ENCODE assay signal across 18 cellular contexts in genomic region chr2:113213061-113213930, GRCh38. TPM values are rescaled to one million over a fixed set of nuclear protein-coding genes. Genes with fewer than 3 reads are reported as not detected.
DNase-seq lines count a peak whose midpoint lies in the region; ATAC-seq, FAIRE-seq and TF ChIP-seq lines count a peak whose summit lies in the region.
"Had no signal": no experiment of that assay in that cellular context is flagged by ENCODE, and none has a peak within 500 bp of the region (broad histone marks: within the 10 kb centered on the region; RNA-seq: fewer than 3 reads in every experiment).

No MANE protein-coding gene starts in this region.

- peak overlapping the region; percentile 15 for H3K27ac Mint-ChIP-seq in activated T-helper 1 cell treated with anti-CD3 and anti-CD28 coated beads, Interleukin-12 subunit alpha, Interleukin-12 subunit beta, Interleukin-2, Interleukin-4 antibody, amounts not matched to agents 30 ng/mL and 10 ng/mL and 1 ng/mL, durations not matched to agents 14 hours and 24 hours and 36 hours
- H3K27ac Mint-ChIP-seq in CD14-positive monocyte: peak overlapping the region in 2 of 7 donors; percentile 0 to 24
- H3K27ac Mint-ChIP-seq: activated naive CD8-positive, alpha-beta T cell treated with anti-CD3 and anti-CD28 coated beads, Interleukin-2, amount 50 U/mL, for 24 hours; activated T-helper 2 cell treated with anti-CD3 and anti-CD28 coated beads, Interferon-gamma antibody, Interleukin-2, Interleukin-4, amounts not matched to agents 10 μg/mL and 5 μg/mL and 100 μg/mL, durations not matched to agents 14 hours and 24 hours and 36 hours had no signal

- peaks cover 8% of the 10 kb centered on the region; the same call in 1 of the 2 replicates for H3K27me3 ChIP-seq in BLaER1
- no peaks in the 10 kb centered on the region for H3K27me3 ChIP-seq in lower lobe of right lung (ENCODE audit: low read depth)
- H3K27me3 ChIP-seq: breast epithelium, ovary had no signal

- peaks cover 16% of the 10 kb centered on the region for H4K20me1 ChIP-seq in BLaER1

- H3K27ac ChIP-seq in BLaER1 (no peak overlapping the region), lower lobe of right lung (peak overlapping the region; percentile 36), skin epidermis (peak overlapping the region in 13 of 21 experiments; percentile 28 to 88 (median 78))
- H3K27ac ChIP-seq: GM23248, ovary had no signal

- H3K4me1 Mint-ChIP-seq in activated T-helper 1 cell treated with anti-CD3 and anti-CD28 coated beads, Interleukin-12 subunit alpha, Interleukin-12 subunit beta, Interleukin-2, Interleukin-4 antibody, amounts not matched to agents 30 ng/mL and 10 ng/mL and 1 ng/mL, durations not matched to agents 14 hours and 24 hours and 36 hours (ENCODE audit: low read depth): peaks cover 17% of the 10 kb centered on the region
- peaks cover 40% of the 10 kb centered on the region for H3K4me1 Mint-ChIP-seq in CD14-positive monocyte

- intact Hi-C loops in activated T-helper 1 cell treated with anti-CD3 and anti-CD28 coated beads, Interleukin-12 subunit alpha, Interleukin-12 subunit beta, Interleukin-2, Interleukin-4 antibody, amounts not matched to agents 30 ng/mL and 10 ng/mL and 1 ng/mL, durations not matched to agents 14 hours and 24 hours and 36 hours (cut with micrococcal nuclease): no loop called here
- intact Hi-C loops in lower lobe of right lung (cut with DNase I) (no loop called here), CD14-positive monocyte (cut with micrococcal nuclease) (no loop called here)

- H3K9ac ChIP-seq in BLaER1: no peak overlapping the region
- H3K9ac ChIP-seq: GM23248 had no signal

- TF ChIP-seq CTCF in lower lobe of right lung (IDR thresholded peaks at IDR 0.05): no peak
- no peak for TF ChIP-seq CTCF in CD14-positive monocyte (IDR thresholded peaks at IDR 0.05)

- no peak for ATAC-seq in lower lobe of right lung
- ATAC-seq in HG03520 (IDR thresholded peaks at IDR 0.05; ENCODE audit: unreplicated experiment): no peak
- ATAC-seq: activated naive CD8-positive, alpha-beta T cell treated with anti-CD3 and anti-CD28 coated beads, Interleukin-2, amount 50 U/mL, for 24 hours had no signal

- H3K4me2 ChIP-seq in BLaER1: peak overlapping the region; percentile 55

- TF ChIP-seq POLR2A in erythroblast (IDR thresholded peaks at IDR 0.05; ENCODE audit: low read length): no peak

- H3K4me3 Mint-ChIP-seq in activated T-helper 1 cell treated with anti-CD3 and anti-CD28 coated beads, Interleukin-12 subunit alpha, Interleukin-12 subunit beta, Interleukin-2, Interleukin-4 antibody, amounts not matched to agents 30 ng/mL and 10 ng/mL and 1 ng/mL, durations not matched to agents 14 hours and 24 hours and 36 hours: no peak overlapping the region
- no peak overlapping the region for H3K4me3 Mint-ChIP-seq in CD14-positive monocyte
- H3K4me3 Mint-ChIP-seq: activated naive CD8-positive, alpha-beta T cell treated with anti-CD3 and anti-CD28 coated beads, Interleukin-2, amount 50 U/mL, for 24 hours had no signal

- H3K4me1 ChIP-seq in BLaER1: peaks cover 78% of the 10 kb centered on the region
- H3K4me1 ChIP-seq in lower lobe of right lung: peaks cover 42% of the 10 kb centered on the region

- H3K36me3 Mint-ChIP-seq in activated T-helper 1 cell treated with anti-CD3 and anti-CD28 coated beads, Interleukin-12 subunit alpha, Interleukin-12 subunit beta, Interleukin-2, Interleukin-4 antibody, amounts not matched to agents 30 ng/mL and 10 ng/mL and 1 ng/mL, durations not matched to agents 14 hours and 24 hours and 36 hours (ENCODE audit: low read depth): no peaks in the 10 kb centered on the region
- peaks cover 2 to 3% of the 10 kb centered on the region in 2 donors for H3K36me3 Mint-ChIP-seq in CD14-positive monocyte

- H3K9me3 Mint-ChIP-seq in activated T-helper 1 cell treated with anti-CD3 and anti-CD28 coated beads, Interleukin-12 subunit alpha, Interleukin-12 subunit beta, Interleukin-2, Interleukin-4 antibody, amounts not matched to agents 30 ng/mL and 10 ng/mL and 1 ng/mL, durations not matched to agents 14 hours and 24 hours and 36 hours: no peaks in the 10 kb centered on the region
- peaks cover 0 to 1% (median 0%) of the 10 kb centered on the region in 7 donors for H3K9me3 Mint-ChIP-seq in CD14-positive monocyte
- H3K9me3 Mint-ChIP-seq: activated naive CD8-positive, alpha-beta T cell treated with anti-CD3 and anti-CD28 coated beads, Interleukin-2, amount 50 U/mL, for 24 hours; activated T-helper 2 cell treated with anti-CD3 and anti-CD28 coated beads, Interferon-gamma antibody, Interleukin-2, Interleukin-4, amounts not matched to agents 10 μg/mL and 5 μg/mL and 100 μg/mL, durations not matched to agents 14 hours and 24 hours and 36 hours had no signal

- no peak for FAIRE-seq in HTR-8/SVneo (lab: Jason Lieb, UNC)
- FAIRE-seq: TTC549 had no signal

- no peak for DNase-seq in activated T-helper 1 cell treated with anti-CD3 and anti-CD28 coated beads, Interleukin-12 subunit alpha, Interleukin-12 subunit beta, Interleukin-2, Interleukin-4 antibody, amounts not matched to agents 30 ng/mL and 10 ng/mL and 1 ng/mL, durations not matched to agents 14 hours and 24 hours and 36 hours (ENCODE audit: low spot score)
- DNase-seq in lower lobe of right lung (no peak), CD14-positive monocyte (ENCODE audit: low spot score) (no peak), erythroblast (lab: John Stamatoyannopoulos, UW) (no peak), HTR-8/SVneo (ENCODE audit: insufficient read length, low spot score) (no peak)
- DNase-seq: activated naive CD8-positive, alpha-beta T cell treated with anti-CD3 and anti-CD28 coated beads, Interleukin-2, amount 50 U/mL, for 24 hours; GM23248; NCI-H1105 treated with DMSO at 0.1 percent for 48 hours; NCI-H2107; NCI-H526; stimulated activated CD4-positive, alpha-beta T cell treated with anti-CD3 and anti-CD28 coated beads, Interleukin-2, amount 100 ng/mL, for 48 hours had no signal

- H3K4me3 ChIP-seq in BLaER1 (no peak overlapping the region), lower lobe of right lung (no peak overlapping the region), skin epidermis (no peak overlapping the region)
- H3K4me3 ChIP-seq: GM23248, ovary had no signal

- H3K9me3 ChIP-seq in BLaER1: no peaks in the 10 kb centered on the region
- H3K9me3 ChIP-seq in lower lobe of right lung: no peaks in the 10 kb centered on the region
- H3K9me3 ChIP-seq: breast epithelium, ovary had no signal

- peaks cover 7% of the 10 kb centered on the region for H3K27me3 Mint-ChIP-seq in activated T-helper 1 cell treated with anti-CD3 and anti-CD28 coated beads, Interleukin-12 subunit alpha, Interleukin-12 subunit beta, Interleukin-2, Interleukin-4 antibody, amounts not matched to agents 30 ng/mL and 10 ng/mL and 1 ng/mL, durations not matched to agents 14 hours and 24 hours and 36 hours (ENCODE audit: insufficient read depth)
- peaks cover 0 to 9% (median 5%) of the 10 kb centered on the region in 3 donors for H3K27me3 Mint-ChIP-seq in CD14-positive monocyte (ENCODE audit: low read depth in 3 of 3)
- H3K27me3 Mint-ChIP-seq: activated naive CD8-positive, alpha-beta T cell treated with anti-CD3 and anti-CD28 coated beads, Interleukin-2, amount 50 U/mL, for 24 hours had no signal

- H3K36me3 ChIP-seq in BLaER1 (no peaks in the 10 kb centered on the region), lower lobe of right lung (no peaks in the 10 kb centered on the region)
- H3K36me3 ChIP-seq: breast epithelium, ovary had no signal

RNA-seq across cellular contexts. Expression of gene PSD4, which starts 39.5 kb away (rescaled TPM):
- 249 and 257 TPM in 2 replicates for total RNA-seq in activated T-helper 1 cell treated with anti-CD3 and anti-CD28 coated beads, Interleukin-12 subunit alpha, Interleukin-12 subunit beta, Interleukin-2, Interleukin-4 antibody, amounts not matched to agents 30 ng/mL and 10 ng/mL and 1 ng/mL, durations not matched to agents 14 hours and 24 hours and 36 hours
- total RNA-seq in lower lobe of right lung: 43.2 TPM
- 10 to 100 TPM; 11.0 to 18.2 TPM for polyA plus RNA-seq in CD14-positive monocyte
